ENCODE assay signal across 23 cellular contexts in genomic region chr11:122128146-122128545, GRCh38. TPM values are rescaled to one million over a fixed set of nuclear protein-coding genes. Genes with fewer than 3 reads are reported as not detected.
"Had no signal": no experiment of that assay in that cellular context is flagged by ENCODE, and none has a peak within 500 bp of the region (broad histone marks: within the 10 kb centered on the region; RNA-seq: fewer than 3 reads in every experiment).

No MANE protein-coding gene starts in this region.

- DNase-seq: activated CD4-positive, alpha-beta T cell treated with anti-CD3 and anti-CD28 coated beads for 48 hours; activated CD4-positive, alpha-beta T cell treated with anti-CD3 and anti-CD28 coated beads, Interleukin-2, amount 50 U/mL, for 4 hours; activated CD4-positive, CD25-positive, alpha-beta regulatory T cell treated with anti-CD3 and anti-CD28 coated beads, Interleukin-2, amount 50 U/mL, for 72 hours; activated CD8-positive, alpha-beta memory T cell treated with anti-CD3 and anti-CD28 coated beads, Interleukin-2, amount 50 U/mL, for 48 hours; activated CD8-positive, alpha-beta T cell treated with anti-CD3 and anti-CD28 coated beads, Interleukin-2, amount 10 ng/mL, durations not matched to agents 7 days and 5 days; activated naive CD4-positive, alpha-beta T cell treated with anti-CD3 and anti-CD28 coated beads, Interleukin-2, amount 50 U/mL, for 16 hours; activated naive CD8-positive, alpha-beta T cell treated with anti-CD3 and anti-CD28 coated beads, Interleukin-2, amount 10 ng/mL, durations not matched to agents 7 days and 5 days; activated T-cell treated with anti-CD3 and anti-CD28 coated beads, Interleukin-2, amount 50 U/mL, for 1 hour; aorta; central memory CD4-positive, alpha-beta T cell; MM.1S; NCI-H1105; NCI-H1436; NCI-H187; NCI-H2081; NCI-H446; NCI-H524; PC-3; SHP77 treated with DMSO at 0.1 percent for 48 hours; T-helper 1 cell had no signal

- H3K9me3 Mint-ChIP-seq: activated naive CD8-positive, alpha-beta T cell treated with anti-CD3 and anti-CD28 coated beads, Interleukin-2, amount 10 ng/mL, durations not matched to agents 7 days and 5 days; WTC11 had no signal

- H3K27ac Mint-ChIP-seq: activated CD8-positive, alpha-beta T cell treated with anti-CD3 and anti-CD28 coated beads, Interleukin-2, amount 10 ng/mL, durations not matched to agents 7 days and 5 days; activated naive CD8-positive, alpha-beta T cell treated with anti-CD3 and anti-CD28 coated beads, Interleukin-2, amount 10 ng/mL, durations not matched to agents 7 days and 5 days; WTC11 had no signal

- H3K36me3 Mint-ChIP-seq: activated naive CD8-positive, alpha-beta T cell treated with anti-CD3 and anti-CD28 coated beads, Interleukin-2, amount 10 ng/mL, durations not matched to agents 7 days and 5 days; WTC11 had no signal

- ATAC-seq: activated CD8-positive, alpha-beta T cell treated with anti-CD3 and anti-CD28 coated beads, Interleukin-2, amount 10 ng/mL, durations not matched to agents 7 days and 5 days; PC-3; WTC11 had no signal

- H3K4me3 Mint-ChIP-seq: activated CD8-positive, alpha-beta T cell treated with anti-CD3 and anti-CD28 coated beads, Interleukin-2, amount 10 ng/mL, durations not matched to agents 7 days and 5 days; activated naive CD8-positive, alpha-beta T cell treated with anti-CD3 and anti-CD28 coated beads, Interleukin-2, amount 10 ng/mL, durations not matched to agents 7 days and 5 days; WTC11 had no signal

- H3K4me1 Mint-ChIP-seq: activated naive CD8-positive, alpha-beta T cell treated with anti-CD3 and anti-CD28 coated beads, Interleukin-2, amount 10 ng/mL, durations not matched to agents 7 days and 5 days had no signal

RNA-seq across cellular contexts. Expression of gene BLID, which starts 12.1 kb away (rescaled TPM):
- total RNA-seq: activated CD8-positive, alpha-beta T cell treated with anti-CD3 and anti-CD28 coated beads, Interleukin-2, amount 10 ng/mL, durations not matched to agents 7 days and 5 days; activated naive CD8-positive, alpha-beta T cell treated with anti-CD3 and anti-CD28 coated beads, Interleukin-2, amount 10 ng/mL, durations not matched to agents 7 days and 5 days; bronchial epithelial cell; T-helper 2 cell treated with Interferon-gamma antibody and Interleukin-4, amounts not matched to agents 100 ng/mL and 5 ng/mL, for 36 hours; WTC11 had no signal
